ENCODE assay signal across 9 cellular contexts in the genomic region with DNA sequence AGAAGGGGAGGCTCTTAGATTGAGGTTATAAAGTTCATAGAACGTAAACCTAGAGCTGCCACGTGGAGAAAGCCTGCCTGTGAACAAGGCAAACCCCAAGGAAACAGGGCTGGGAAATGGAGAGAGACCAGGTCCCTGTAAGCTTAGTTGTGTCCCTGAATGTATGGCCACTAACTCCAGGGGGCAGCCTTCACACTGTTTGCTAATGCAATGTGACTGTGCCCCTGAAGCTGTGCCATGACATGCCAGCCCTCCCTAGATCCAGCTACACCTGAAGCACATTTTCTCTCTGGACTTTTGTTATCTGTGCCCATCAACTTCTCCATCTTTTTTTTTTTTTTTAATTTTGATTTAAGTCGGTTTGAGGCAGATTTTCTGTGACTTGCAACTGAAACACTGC.
DNase-seq lines count a peak whose midpoint lies in the region; ATAC-seq and TF ChIP-seq lines count a peak whose summit lies in the region.
"Had no signal": no experiment of that assay in that cellular context is flagged by ENCODE, and none has a peak within 500 bp of the region (broad histone marks: within the 10 kb centered on the region; RNA-seq: fewer than 3 reads in every experiment).

No MANE protein-coding gene starts in this region.

- no peak overlapping the region for H3K4me3 Mint-ChIP-seq in endodermal cell

- no peaks in the 10 kb centered on the region for H3K9me3 Mint-ChIP-seq in endodermal cell

- no TSS peak for BruUV-seq in PC-3 (replicated peaks; lab: Mats Ljungman, UMichigan)

- no peaks in the 10 kb centered on the region for H4K20me1 ChIP-seq in PC-3 (ENCODE audit: low read length)

- POLR2A ChIA-PET in PC-3 (lab: Charles Lee; ENCODE audit: unreplicated experiment), result no interaction called here

- H3K27me3 Mint-ChIP-seq in endodermal cell (ENCODE audit: insufficient read depth), result peaks cover 6% of the 10 kb centered on the region

- ATAC-seq in GM18498 (IDR thresholded peaks at IDR 0.05; ENCODE audit: unreplicated experiment) (peak; percentile 46), PC-3 (peak; percentile 39; the same call in 1 of the 2 replicates)

- no peaks in the 10 kb centered on the region for H3K79me2 ChIP-seq in PC-3 (ENCODE audit: low read length)

- WGBS in endodermal cell (ENCODE audit: insufficient coverage in 1 of 2, insufficient read length in 1 of 2), 2 experiments, result 67 to 74% methylated on average over 2 to 3 of the region's 3 CpGs

- H3K4me1 Mint-ChIP-seq in endodermal cell, result no peaks in the 10 kb centered on the region

- TF ChIP-seq CTCF in AG09319 (IDR thresholded peaks at IDR 0.05; ENCODE audit: low read depth, low read length) (peak; percentile 17), PC-3 (conservative IDR thresholded peaks at IDR 0.05; ENCODE audit: low read depth, low read length) (peak; percentile 61), endodermal cell (conservative IDR thresholded peaks at IDR 0.05) (peak; percentile 73)

- H3K27ac Mint-ChIP-seq in endodermal cell, result no peak overlapping the region

- H3F3A ChIP-seq in PC-3 (ENCODE audit: low read length, unreplicated experiment), result no peaks in the 10 kb centered on the region

- DNase-seq in AG09319 (ENCODE audit: extremely low read depth, low read depth) (no peak), PC-3 (peak; percentile 33), endodermal cell (peak; percentile 87), NK-92 (lab: John Stamatoyannopoulos, UW; ENCODE audit: unreplicated experiment) (no peak), mesenteric fat pad (ENCODE audit: low spot score) (no peak), OCI-M2 (lab: John Stamatoyannopoulos, UW; ENCODE audit: unreplicated experiment) (no peak)
- DNase-seq in stimulated activated CD4-positive, alpha-beta T cell treated with anti-CD3 and anti-CD28 coated beads, Interleukin-4, amount 100 ng/mL, for 48 hours (ENCODE audit: low read depth in 2 of 2), result peak; percentile 9 to 16

- H3K27me3 ChIP-seq in PC-3 (ENCODE audit: low read length) (no peaks in the 10 kb centered on the region), endodermal cell (ENCODE audit: control insufficient read depth, insufficient read depth, low read length, poor library complexity, severe bottlenecking) (no peaks in the 10 kb centered on the region)

- intact Hi-C loops in PC-3 (cut with micrococcal nuclease), result no loop called here

- no peak overlapping the region for H2AFZ ChIP-seq in PC-3 (ENCODE audit: low read length)

- H3K4me2 ChIP-seq in PC-3 (ENCODE audit: low read length), result no peak overlapping the region

- H3K36me3 Mint-ChIP-seq in endodermal cell (ENCODE audit: low read depth), result no peaks in the 10 kb centered on the region

- H3K36me3 ChIP-seq in PC-3 (ENCODE audit: low read depth, low read length), result no peaks in the 10 kb centered on the region
- H3K36me3 ChIP-seq in endodermal cell (ENCODE audit: control insufficient read depth, insufficient read depth, low read length), result no peaks in the 10 kb centered on the region
- H3K36me3 ChIP-seq: HAP-1 had no signal

- no peaks in the 10 kb centered on the region for H3K9me2 ChIP-seq in PC-3 (replicated peaks; ENCODE audit: low read length)

- CTCF ChIA-PET in PC-3 (lab: Charles Lee), result no interaction called here

- H3K4me3 ChIP-seq in PC-3 (ENCODE audit: low read length) (no peak overlapping the region), endodermal cell (ENCODE audit: low read length) (no peak overlapping the region)
- H3K4me3 ChIP-seq: HAP-1 had no signal

- H3K9me3 ChIP-seq in PC-3 (ENCODE audit: low read length) (no peaks in the 10 kb centered on the region), endodermal cell (ENCODE audit: control insufficient read depth, low read length) (no peaks in the 10 kb centered on the region)
- H3K9me3 ChIP-seq: HAP-1 had no signal

- H3K9ac ChIP-seq in PC-3 (ENCODE audit: low read length) (no peak overlapping the region), endodermal cell (ENCODE audit: extremely low read depth, low read length, poor library complexity, severe bottlenecking) (no peak overlapping the region)

- H3K4me1 ChIP-seq in PC-3 (ENCODE audit: insufficient read depth, low read length), result peaks cover 13% of the 10 kb centered on the region
- H3K4me1 ChIP-seq in endodermal cell (ENCODE audit: control insufficient read depth, insufficient read depth, low read length), result no peaks in the 10 kb centered on the region

- H3K27ac ChIP-seq in PC-3 (ENCODE audit: low read length) (no peak overlapping the region), endodermal cell (ENCODE audit: low read depth, low read length) (no peak overlapping the region)

Comparison
In these comparisons a context has a peak if more than half of its experiments do, and no peak if none do; other contexts are left out.
1. DNase-seq: peak in PC-3 (single experiment), endodermal cell (single experiment) and stimulated activated CD4-positive, alpha-beta T cell treated with anti-CD3 and anti-CD28 coated beads, Interleukin-4, amount 100 ng/mL, for 48 hours (2 of 2); none in AG09319 (single experiment), NK-92 (single experiment), mesenteric fat pad (single experiment) and OCI-M2 (single experiment).
2. CTCF ChIP-seq: peak in every context shown above with its lines; median percentile 73 in endodermal cell; 61 in PC-3; 17 in AG09319.